In genomic region chr18:22822841-22823508, GRCh38 we compare ENCODE assay signal across 14 cellular contexts.
DNase-seq lines count a peak whose midpoint lies in the region; ATAC-seq and TF ChIP-seq lines count a peak whose summit lies in the region.
"Had no signal": no experiment of that assay in that cellular context is flagged by ENCODE, and none has a peak within 500 bp of the region (broad histone marks: within the 10 kb centered on the region; RNA-seq: fewer than 3 reads in every experiment).

No MANE protein-coding gene starts in this region.

- peaks cover 4% of the 10 kb centered on the region for H3K27me3 Mint-ChIP-seq in activated naive CD8-positive, alpha-beta T cell treated with anti-CD3 and anti-CD28 coated beads for 36 hours

- no peak overlapping the region for H3K27ac ChIP-seq in brain microvascular endothelial cell
- H3K27ac ChIP-seq: body of pancreas, VCaP had no signal

- H3K4me3 ChIP-seq in GM12865 (ENCODE audit: low read depth, low read length) (peak overlapping the region; percentile 19), brain microvascular endothelial cell (ENCODE audit: low read depth, low read length) (no peak overlapping the region)
- H3K4me3 ChIP-seq: body of pancreas had no signal

- no peaks in the 10 kb centered on the region for H3K36me3 ChIP-seq in brain microvascular endothelial cell (replicated peaks)

- H3K27me3 ChIP-seq in brain microvascular endothelial cell (replicated peaks): no peaks in the 10 kb centered on the region
- H3K27me3 ChIP-seq: body of pancreas had no signal

- H3K36me3 Mint-ChIP-seq in activated naive CD8-positive, alpha-beta T cell treated with anti-CD3 and anti-CD28 coated beads for 36 hours: no peaks in the 10 kb centered on the region

- H3K4me3 Mint-ChIP-seq in activated naive CD8-positive, alpha-beta T cell treated with anti-CD3 and anti-CD28 coated beads for 36 hours: no peak overlapping the region

- H3K4me1 Mint-ChIP-seq in activated naive CD8-positive, alpha-beta T cell treated with anti-CD3 and anti-CD28 coated beads for 36 hours: no peaks in the 10 kb centered on the region

- TF ChIP-seq CTCF in GM12865 (IDR thresholded peaks at IDR 0.05; ENCODE audit: insufficient read depth, low read depth, low read length, missing control alignments): no peak
- TF ChIP-seq CTCF in brain microvascular endothelial cell (IDR thresholded peaks at IDR 0.05; ENCODE audit: low read depth, low read length, missing control alignments): no peak

- no peaks in the 10 kb centered on the region for H3K9me3 Mint-ChIP-seq in activated naive CD8-positive, alpha-beta T cell treated with anti-CD3 and anti-CD28 coated beads for 36 hours

- DNase-seq in GM12865 (ENCODE audit: low read depth) (peak; percentile 38), brain microvascular endothelial cell (no peak), SK-N-DZ (ENCODE audit: low spot score) (no peak)
- DNase-seq in activated naive CD8-positive, alpha-beta T cell treated with anti-CD3 and anti-CD28 coated beads for 36 hours: no peak
- DNase-seq: activated T-cell treated with anti-CD3 and anti-CD28 coated beads, Interleukin-2, amount 50 U/mL, for 1 hour; body of pancreas; DND-41; NCI-H2081; RPMI8226 had no signal

- peak; percentile 83 for ATAC-seq in GM19438 (IDR thresholded peaks at IDR 0.05; ENCODE audit: low read depth, unreplicated experiment)
- peak; percentile 79 for ATAC-seq in HG02840 (IDR thresholded peaks at IDR 0.05; ENCODE audit: low FRiP score, unreplicated experiment)
- ATAC-seq in HG03575 (IDR thresholded peaks at IDR 0.05; ENCODE audit: extremely low read depth, insufficient number of reproducible peaks, low FRiP score, unreplicated experiment): peak; percentile 77
- no peak for ATAC-seq in HG03469 (IDR thresholded peaks at IDR 0.05; ENCODE audit: unreplicated experiment)
- ATAC-seq: body of pancreas had no signal

- H3K27ac Mint-ChIP-seq in activated naive CD8-positive, alpha-beta T cell treated with anti-CD3 and anti-CD28 coated beads for 36 hours: no peak overlapping the region

- in situ Hi-C loops in brain microvascular endothelial cell (cut with HindIII; ENCODE audit: low pct_ligation_motif_present, low sequenced_read_pairs): no loop called here
